ENCODE assay signal across 1 cellular context in the genomic region with DNA sequence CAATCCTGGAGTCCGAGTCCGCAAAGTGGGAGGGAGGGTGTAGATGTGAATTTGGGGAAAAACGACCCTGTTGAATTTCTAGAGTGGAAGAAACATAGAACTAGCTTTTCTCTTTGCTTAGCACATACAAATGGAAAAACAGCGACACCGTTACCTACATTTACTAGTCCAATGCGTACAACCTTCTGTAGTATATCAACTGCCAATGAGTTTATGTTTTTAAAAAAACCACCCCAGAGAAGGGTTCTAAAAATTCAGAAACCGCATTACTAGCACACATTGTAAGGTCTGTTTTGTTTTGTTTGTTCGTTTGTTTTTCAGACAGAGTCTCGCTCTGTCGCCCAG.
TF ChIP-seq lines count a peak whose summit lies in the region.

No MANE protein-coding gene starts in this region.

TF ChIP-seq in GM23338, 12 proteins besides CTCF, POLR2A, EP300 and RAD21 (continued from another document):
- TF ChIP-seq, protein P1, sequence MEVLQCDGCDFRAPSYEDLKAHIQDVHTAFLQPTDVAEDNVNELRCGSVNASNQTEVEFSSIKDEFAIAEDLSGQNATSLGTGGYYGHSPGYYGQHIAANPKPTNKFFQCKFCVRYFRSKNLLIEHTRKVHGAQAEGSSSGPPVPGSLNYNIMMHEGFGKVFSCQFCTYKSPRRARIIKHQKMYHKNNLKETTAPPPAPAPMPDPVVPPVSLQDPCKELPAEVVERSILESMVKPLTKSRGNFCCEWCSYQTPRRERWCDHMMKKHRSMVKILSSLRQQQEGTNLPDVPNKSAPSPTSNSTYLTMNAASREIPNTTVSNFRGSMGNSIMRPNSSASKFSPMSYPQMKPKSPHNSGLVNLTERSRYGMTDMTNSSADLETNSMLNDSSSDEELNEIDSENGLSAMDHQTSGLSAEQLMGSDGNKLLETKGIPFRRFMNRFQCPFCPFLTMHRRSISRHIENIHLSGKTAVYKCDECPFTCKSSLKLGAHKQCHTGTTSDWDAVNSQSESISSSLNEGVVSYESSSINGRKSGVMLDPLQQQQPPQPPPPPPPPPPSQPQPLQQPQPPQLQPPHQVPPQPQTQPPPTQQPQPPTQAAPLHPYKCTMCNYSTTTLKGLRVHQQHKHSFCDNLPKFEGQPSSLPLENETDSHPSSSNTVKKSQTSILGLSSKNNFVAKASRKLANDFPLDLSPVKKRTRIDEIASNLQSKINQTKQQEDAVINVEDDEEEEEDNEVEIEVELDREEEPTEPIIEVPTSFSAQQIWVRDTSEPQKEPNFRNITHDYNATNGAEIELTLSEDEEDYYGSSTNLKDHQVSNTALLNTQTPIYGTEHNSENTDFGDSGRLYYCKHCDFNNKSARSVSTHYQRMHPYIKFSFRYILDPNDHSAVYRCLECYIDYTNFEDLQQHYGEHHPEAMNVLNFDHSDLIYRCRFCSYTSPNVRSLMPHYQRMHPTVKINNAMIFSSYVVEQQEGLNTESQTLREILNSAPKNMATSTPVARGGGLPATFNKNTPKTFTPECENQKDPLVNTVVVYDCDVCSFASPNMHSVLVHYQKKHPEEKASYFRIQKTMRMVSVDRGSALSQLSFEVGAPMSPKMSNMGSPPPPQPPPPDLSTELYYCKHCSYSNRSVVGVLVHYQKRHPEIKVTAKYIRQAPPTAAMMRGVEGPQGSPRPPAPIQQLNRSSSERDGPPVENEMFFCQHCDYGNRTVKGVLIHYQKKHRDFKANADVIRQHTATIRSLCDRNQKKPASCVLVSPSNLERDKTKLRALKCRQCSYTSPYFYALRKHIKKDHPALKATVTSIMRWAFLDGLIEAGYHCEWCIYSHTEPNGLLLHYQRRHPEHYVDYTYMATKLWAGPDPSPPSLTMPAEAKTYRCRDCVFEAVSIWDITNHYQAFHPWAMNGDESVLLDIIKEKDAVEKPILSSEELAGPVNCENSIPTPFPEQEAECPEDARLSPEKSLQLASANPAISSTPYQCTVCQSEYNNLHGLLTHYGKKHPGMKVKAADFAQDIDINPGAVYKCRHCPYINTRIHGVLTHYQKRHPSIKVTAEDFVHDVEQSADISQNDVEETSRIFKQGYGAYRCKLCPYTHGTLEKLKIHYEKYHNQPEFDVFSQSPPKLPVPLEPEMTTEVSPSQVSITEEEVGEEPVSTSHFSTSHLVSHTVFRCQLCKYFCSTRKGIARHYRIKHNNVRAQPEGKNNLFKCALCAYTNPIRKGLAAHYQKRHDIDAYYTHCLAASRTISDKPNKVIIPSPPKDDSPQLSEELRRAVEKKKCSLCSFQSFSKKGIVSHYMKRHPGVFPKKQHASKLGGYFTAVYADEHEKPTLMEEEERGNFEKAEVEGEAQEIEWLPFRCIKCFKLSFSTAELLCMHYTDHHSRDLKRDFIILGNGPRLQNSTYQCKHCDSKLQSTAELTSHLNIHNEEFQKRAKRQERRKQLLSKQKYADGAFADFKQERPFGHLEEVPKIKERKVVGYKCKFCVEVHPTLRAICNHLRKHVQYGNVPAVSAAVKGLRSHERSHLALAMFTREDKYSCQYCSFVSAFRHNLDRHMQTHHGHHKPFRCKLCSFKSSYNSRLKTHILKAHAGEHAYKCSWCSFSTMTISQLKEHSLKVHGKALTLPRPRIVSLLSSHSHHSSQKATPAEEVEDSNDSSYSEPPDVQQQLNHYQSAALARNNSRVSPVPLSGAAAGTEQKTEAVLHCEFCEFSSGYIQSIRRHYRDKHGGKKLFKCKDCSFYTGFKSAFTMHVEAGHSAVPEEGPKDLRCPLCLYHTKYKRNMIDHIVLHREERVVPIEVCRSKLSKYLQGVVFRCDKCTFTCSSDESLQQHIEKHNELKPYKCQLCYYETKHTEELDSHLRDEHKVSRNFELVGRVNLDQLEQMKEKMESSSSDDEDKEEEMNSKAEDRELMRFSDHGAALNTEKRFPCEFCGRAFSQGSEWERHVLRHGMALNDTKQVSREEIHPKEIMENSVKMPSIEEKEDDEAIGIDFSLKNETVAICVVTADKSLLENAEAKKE (CRISPR knock-in tag; IDR thresholded peaks at IDR 0.05), result no peak
- TF ChIP-seq ZNF114 (CRISPR knock-in tag; IDR thresholded peaks at IDR 0.05), result no peak
- no peak for TF ChIP-seq STAT1 (IDR thresholded peaks at IDR 0.05; ENCODE audit: unreplicated experiment)
- TF ChIP-seq JUNB (IDR thresholded peaks at IDR 0.05; ENCODE audit: unreplicated experiment), result no peak
- TF ChIP-seq, protein P2, sequence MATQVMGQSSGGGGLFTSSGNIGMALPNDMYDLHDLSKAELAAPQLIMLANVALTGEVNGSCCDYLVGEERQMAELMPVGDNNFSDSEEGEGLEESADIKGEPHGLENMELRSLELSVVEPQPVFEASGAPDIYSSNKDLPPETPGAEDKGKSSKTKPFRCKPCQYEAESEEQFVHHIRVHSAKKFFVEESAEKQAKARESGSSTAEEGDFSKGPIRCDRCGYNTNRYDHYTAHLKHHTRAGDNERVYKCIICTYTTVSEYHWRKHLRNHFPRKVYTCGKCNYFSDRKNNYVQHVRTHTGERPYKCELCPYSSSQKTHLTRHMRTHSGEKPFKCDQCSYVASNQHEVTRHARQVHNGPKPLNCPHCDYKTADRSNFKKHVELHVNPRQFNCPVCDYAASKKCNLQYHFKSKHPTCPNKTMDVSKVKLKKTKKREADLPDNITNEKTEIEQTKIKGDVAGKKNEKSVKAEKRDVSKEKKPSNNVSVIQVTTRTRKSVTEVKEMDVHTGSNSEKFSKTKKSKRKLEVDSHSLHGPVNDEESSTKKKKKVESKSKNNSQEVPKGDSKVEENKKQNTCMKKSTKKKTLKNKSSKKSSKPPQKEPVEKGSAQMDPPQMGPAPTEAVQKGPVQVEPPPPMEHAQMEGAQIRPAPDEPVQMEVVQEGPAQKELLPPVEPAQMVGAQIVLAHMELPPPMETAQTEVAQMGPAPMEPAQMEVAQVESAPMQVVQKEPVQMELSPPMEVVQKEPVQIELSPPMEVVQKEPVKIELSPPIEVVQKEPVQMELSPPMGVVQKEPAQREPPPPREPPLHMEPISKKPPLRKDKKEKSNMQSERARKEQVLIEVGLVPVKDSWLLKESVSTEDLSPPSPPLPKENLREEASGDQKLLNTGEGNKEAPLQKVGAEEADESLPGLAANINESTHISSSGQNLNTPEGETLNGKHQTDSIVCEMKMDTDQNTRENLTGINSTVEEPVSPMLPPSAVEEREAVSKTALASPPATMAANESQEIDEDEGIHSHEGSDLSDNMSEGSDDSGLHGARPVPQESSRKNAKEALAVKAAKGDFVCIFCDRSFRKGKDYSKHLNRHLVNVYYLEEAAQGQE (IDR thresholded peaks at IDR 0.05; ENCODE audit: unreplicated experiment), result no peak
- TF ChIP-seq POLR2AphosphoS5 (IDR thresholded peaks at IDR 0.05; ENCODE audit: low read depth), result no peak
- no peak for TF ChIP-seq NANOG (IDR thresholded peaks at IDR 0.05; ENCODE audit: borderline replicate concordance)
- no peak for TF ChIP-seq CREB1 (CRISPR knock-in tag; IDR thresholded peaks at IDR 0.05; ENCODE audit: low read depth)
